ENCODE assay signal across 8 cellular contexts in genomic region chr17:35051183-35051578, GRCh38. TPM values are rescaled to one million over a fixed set of nuclear protein-coding genes. Genes with fewer than 3 reads are reported as not detected.
DNase-seq lines count a peak whose midpoint lies in the region; ATAC-seq, FAIRE-seq and TF ChIP-seq lines count a peak whose summit lies in the region.

No MANE protein-coding gene starts in this region.

- H3K9me3 ChIP-seq in endothelial cell of umbilical vein (replicated peaks; ENCODE audit: control insufficient read depth, insufficient read depth, low read length) (no peaks in the 10 kb centered on the region), PC-9 (ENCODE audit: insufficient read depth, low read depth) (no peaks in the 10 kb centered on the region)

- H3K4me1 ChIP-seq in endothelial cell of umbilical vein (ENCODE audit: control insufficient read depth, extremely low read depth, insufficient read depth, low read length) (peaks cover 18% of the 10 kb centered on the region), PC-9 (replicated peaks; ENCODE audit: insufficient read depth) (peaks cover 14% of the 10 kb centered on the region)

- H3K4me2 ChIP-seq in endothelial cell of umbilical vein (ENCODE audit: insufficient read depth, low read length) (peak overlapping the region; percentile 49), PC-9 (no peak overlapping the region)

- peaks cover 4% of the 10 kb centered on the region for H3K79me2 ChIP-seq in endothelial cell of umbilical vein (ENCODE audit: control insufficient read depth, insufficient read depth, low read length)
- no peaks in the 10 kb centered on the region for H3K79me2 ChIP-seq in PC-9 (ENCODE audit: low read depth)

- ATAC-seq in GM18511 (IDR thresholded peaks at IDR 0.05; ENCODE audit: unreplicated experiment) (peak; percentile 69), HG02588 (IDR thresholded peaks at IDR 0.05; ENCODE audit: unreplicated experiment) (peak; percentile 54)

- CTCF ChIA-PET in endothelial cell of umbilical vein (lab: Charles Lee), result no interaction called here
- CTCF ChIA-PET in PC-9 (lab: Charles Lee), result no interaction called here

- dilution Hi-C loops in endothelial cell of umbilical vein (cut with MboI; ENCODE audit: extremely low pct_ligation_motif_present, low sequenced_read_pairs), result no loop called here

- H4K20me1 ChIP-seq in endothelial cell of umbilical vein (replicated peaks; ENCODE audit: control insufficient read depth, extremely low read depth, insufficient read depth, low read length) (no peaks in the 10 kb centered on the region), PC-9 (ENCODE audit: insufficient read depth) (no peaks in the 10 kb centered on the region)

- H3K9ac ChIP-seq in endothelial cell of umbilical vein (replicated peaks; ENCODE audit: extremely low read depth, insufficient read depth, low read length), result no peak overlapping the region

- no peaks in the 10 kb centered on the region for H3K27me3 ChIP-seq in endothelial cell of umbilical vein (ENCODE audit: control insufficient read depth in 2 of 2, insufficient read depth in 2 of 2, low read length in 2 of 2)
- no peaks in the 10 kb centered on the region for H3K27me3 ChIP-seq in PC-9 (ENCODE audit: insufficient read depth, low read depth)

- H3K27ac ChIP-seq in endothelial cell of umbilical vein (ENCODE audit: insufficient read depth, low read depth, low read length), result no peak overlapping the region
- H3K27ac ChIP-seq in skin epidermis, result peak overlapping the region in 17 of 21 experiments; percentile 22 to 92 (median 65)
- H3K27ac ChIP-seq in PC-9, result no peak overlapping the region

- H3F3A ChIP-seq in PC-9 (ENCODE audit: insufficient read depth, low read depth), result peaks cover 20% of the 10 kb centered on the region; the same call in 1 of the 2 replicates

- intact Hi-C loops in endothelial cell of umbilical vein (cut with micrococcal nuclease) (no loop called here), PC-9 (cut with micrococcal nuclease; ENCODE audit: unreplicated experiment) (no loop called here)

- DNase-seq in SIG-M5 (lab: John Stamatoyannopoulos, UW) (peak; percentile 64), endothelial cell of umbilical vein (ENCODE audit: low read depth, low spot score) (peak; percentile 71), PC-9 (no peak), HPDE6-E6E7 (ENCODE audit: extremely low spot score) (no peak), COR-L47 (lab: John Stamatoyannopoulos, UW) (no peak)

- H3K4me3 ChIP-seq in endothelial cell of umbilical vein (replicated peaks in 1 of 3; ENCODE audit: insufficient read depth in 1 of 3, low read depth in 1 of 3, low read length in 3 of 3), result no peak overlapping the region
- H3K4me3 ChIP-seq in skin epidermis, result no peak overlapping the region
- H3K4me3 ChIP-seq in PC-9, result no peak overlapping the region

- H3K9me1 ChIP-seq in endothelial cell of umbilical vein (replicated peaks; ENCODE audit: control insufficient read depth, extremely low read depth, insufficient read depth, low read length), result no peaks in the 10 kb centered on the region

- H2AFZ ChIP-seq in endothelial cell of umbilical vein (ENCODE audit: low read depth, low read length) (no peak overlapping the region), PC-9 (no peak overlapping the region)

- H3K9me2 ChIP-seq in PC-9 (ENCODE audit: insufficient read depth), result no peaks in the 10 kb centered on the region

- no peak for TF ChIP-seq POLR2A in endothelial cell of umbilical vein (IDR thresholded peaks at IDR 0.05; ENCODE audit: low read depth, low read length)

- no peaks in the 10 kb centered on the region for H3K36me3 ChIP-seq in endothelial cell of umbilical vein (ENCODE audit: control insufficient read depth in 2 of 2, extremely low read depth in 1 of 2, insufficient read depth in 2 of 2, low read length in 2 of 2)
- no peaks in the 10 kb centered on the region for H3K36me3 ChIP-seq in PC-9 (ENCODE audit: low read depth)

- no TSS peak for BruUV-seq in endothelial cell of umbilical vein (replicated peaks; lab: Mats Ljungman, UMichigan)
- no TSS peak for BruUV-seq in PC-9 (replicated peaks; lab: Mats Ljungman, UMichigan)

- POLR2A ChIA-PET in endothelial cell of umbilical vein (lab: Charles Lee) (no interaction called here), PC-9 (lab: Charles Lee; ENCODE audit: unreplicated experiment) (interaction anchor here (0.6 kb wide), 1 partner anchor 22 kb away, joined by 6 read pairs; no protein-coding TSS in a partner anchor)

- peak; percentile 62 for FAIRE-seq in endothelial cell of umbilical vein (lab: Jason Lieb, UNC)

- no peak for TF ChIP-seq CTCF in endothelial cell of umbilical vein (IDR thresholded peaks at IDR 0.05; ENCODE audit: extremely low read depth in 1 of 2, insufficient read depth in 1 of 2, low read depth in 1 of 2, low read length in 2 of 2)
- TF ChIP-seq CTCF in PC-9 (conservative IDR thresholded peaks at IDR 0.05), result no peak

TF ChIP-seq in endothelial cell of umbilical vein, 7 proteins besides CTCF, POLR2A, EP300 and RAD21:
- TF ChIP-seq POLR2AphosphoS5 (IDR thresholded peaks at IDR 0.05; ENCODE audit: insufficient read depth, low read depth, low read length) (no peak), JUN (IDR thresholded peaks at IDR 0.05; ENCODE audit: borderline replicate concordance, insufficient read depth, insufficient read length, low read depth) (no peak), MAX (IDR thresholded peaks at IDR 0.05; ENCODE audit: insufficient read depth, insufficient read length) (no peak), EZH2 (IDR thresholded peaks at IDR 0.05; ENCODE audit: borderline replicate concordance, low read depth, low read length, severe bottlenecking) (no peak), MYC (IDR thresholded peaks at IDR 0.05; ENCODE audit: low read depth, low read length) (no peak), FOS (IDR thresholded peaks at IDR 0.05; ENCODE audit: borderline replicate concordance, insufficient read depth, low read length) (no peak), GATA2 (IDR thresholded peaks at IDR 0.05; ENCODE audit: insufficient read depth, insufficient read length, low read depth, low read length) (no peak)

RNA-seq across cellular contexts. Expression of gene RFFL, which starts 12.3 kb away (rescaled TPM):
- total RNA-seq in endothelial cell of umbilical vein, result 14.1 and 14.2 TPM in 2 replicates
- 6.6 and 7.0 TPM in 2 replicates for polyA plus RNA-seq in endothelial cell of umbilical vein
- 8.7 TPM in 2 replicates for polyA plus RNA-seq in endothelial cell of umbilical vein (2011; cell fraction: cytosol; rRNA removed)
- 9.3 and 9.8 TPM in 2 replicates for polyA plus RNA-seq in endothelial cell of umbilical vein (2011; cell fraction: nucleus; rRNA removed)
- polyA plus RNA-seq in endothelial cell of umbilical vein (2012), result 11.3 and 12.1 TPM in 2 replicates
- 38.1 and 39.6 TPM in 2 replicates for polyA minus RNA-seq in endothelial cell of umbilical vein
- polyA minus RNA-seq in endothelial cell of umbilical vein (2011; cell fraction: cytosol; rRNA and poly(A)+ RNA removed), result 25.9 TPM
- polyA minus RNA-seq in endothelial cell of umbilical vein (2011; cell fraction: nucleus; rRNA and poly(A)+ RNA removed), result 8.9 and 10.1 TPM in 2 replicates
- 36.7 and 38.1 TPM in 2 replicates for total RNA-seq in PC-9 (2021)

Comparison
In these comparisons a context has a peak if more than half of its experiments do, and no peak if none do; other contexts are left out.
1. DNase-seq: peak in SIG-M5 (single experiment) and endothelial cell of umbilical vein (single experiment); none in PC-9 (0 of 2), HPDE6-E6E7 (single experiment) and COR-L47 (single experiment).
2. H3K27ac ChIP-seq: peak in skin epidermis (17 of 21); none in endothelial cell of umbilical vein (single experiment) and PC-9 (single experiment).